27 cellular contexts compared by ENCODE assay signal in genomic region chrX:27964432-27964831, GRCh38. TPM values are rescaled to one million over a fixed set of nuclear protein-coding genes. Genes with fewer than 3 reads are reported as not detected.
A peak's percentile ranks its signal among the peaks of the same experiment; 100 is the strongest.
DNase-seq lines count a peak whose midpoint lies in the region; ATAC-seq and TF ChIP-seq lines count a peak whose summit lies in the region.
"Had no signal": no experiment of that assay in that cellular context is flagged by ENCODE, and none has a peak within 500 bp of the region (broad histone marks: within the 10 kb centered on the region; RNA-seq: fewer than 3 reads in every experiment).

No MANE protein-coding gene starts in this region.

- no peaks in the 10 kb centered on the region for H3K9me3 ChIP-seq in colonic mucosa
- H3K9me3 ChIP-seq: SK-N-SH, thyroid gland had no signal

- H3K27ac ChIP-seq in colonic mucosa = peak overlapping the region; percentile 53
- H3K27ac ChIP-seq: coronary artery, heart left ventricle, thyroid gland had no signal

- ATAC-seq in left lobe of liver (peak; percentile 39), HG03095 (IDR thresholded peaks at IDR 0.05; ENCODE audit: unreplicated experiment) (no peak), GM19467 (IDR thresholded peaks at IDR 0.05; ENCODE audit: unreplicated experiment) (no peak)
- ATAC-seq: activated T-cell treated with anti-CD3 and anti-CD28 coated beads, Interleukin-2, amount 50 U/mL, for 4 hours; CD8-positive, alpha-beta T cell; heart left ventricle; left ventricle myocardium superior had no signal

- H3K9ac ChIP-seq in colonic mucosa (ENCODE audit: low read depth in 2 of 2, low read length in 2 of 2) = no peak overlapping the region
- H3K9ac ChIP-seq: SK-N-SH had no signal

- no peak overlapping the region for H3K4me3 ChIP-seq in colonic mucosa
- H3K4me3 ChIP-seq: coronary artery, heart left ventricle, thyroid gland had no signal

- DNase-seq in LoVo (ENCODE audit: low spot score) = peak; percentile 7
- DNase-seq in colonic mucosa = peak; percentile 27
- DNase-seq in left lobe of liver (ENCODE audit: low spot score) = no peak
- DNase-seq in RPMI8226 = no peak
- no peak for DNase-seq in NCI-H1694 treated with DMSO at 0.1 percent for 48 hours (lab: John Stamatoyannopoulos, UW)
- DNase-seq: activated CD4-positive, alpha-beta T cell treated with anti-CD3 and anti-CD28 coated beads for 48 hours; activated naive CD4-positive, alpha-beta T cell; activated T-cell treated with anti-CD3 and anti-CD28 coated beads, Interleukin-2, amount 50 U/mL, for 4 hours; AML-193; CD8-positive, alpha-beta T cell; GF-D8; GOT3; heart left ventricle; Karpas-422; left ventricle myocardium superior; NCI-H187; NCI-H69; nephron progenitor cell; posterior cingulate gyrus; SK-N-SH; T-helper 2 cell; thyroid gland had no signal

- intact Hi-C loops in colonic mucosa (cut with DNase I) = no loop called here

- peaks cover 6% of the 10 kb centered on the region for H3K4me1 ChIP-seq in colonic mucosa
- H3K4me1 ChIP-seq: heart left ventricle had no signal

- H3K27me3 ChIP-seq in colonic mucosa = no peaks in the 10 kb centered on the region
- H3K27me3 ChIP-seq: heart left ventricle, thyroid gland had no signal

- no peak for TF ChIP-seq CTCF in colonic mucosa (IDR thresholded peaks at IDR 0.05)

- no peaks in the 10 kb centered on the region for H3K36me3 ChIP-seq in colonic mucosa
- H3K36me3 ChIP-seq: heart left ventricle, thyroid gland had no signal

RNA-seq across cellular contexts. Expression of gene DCAF8L1, which starts 16.8 kb away (rescaled TPM):
- total RNA-seq in colonic mucosa (not detected), left lobe of liver (not detected)
- total RNA-seq: activated CD8-positive, alpha-beta memory T cell treated with anti-CD3 and anti-CD28 coated beads for 36 hours; activated T-cell treated with anti-CD3 and anti-CD28 coated beads, Interleukin-2, amount 50 U/mL, for 4 hours; CD8-positive, alpha-beta T cell; heart left ventricle; left ventricle myocardium superior; RPMI7951; thyroid gland had no signal

Comparison
In these comparisons a context has a peak if more than half of its experiments do, and no peak if none do; other contexts are left out.
1. DNase-seq: peak in LoVo (single experiment) and colonic mucosa (single experiment); none in left lobe of liver (single experiment), RPMI8226 (single experiment) and NCI-H1694 treated with DMSO at 0.1 percent for 48 hours (single experiment).